ENCODE assay signal across 1 cellular context in the genomic region with DNA sequence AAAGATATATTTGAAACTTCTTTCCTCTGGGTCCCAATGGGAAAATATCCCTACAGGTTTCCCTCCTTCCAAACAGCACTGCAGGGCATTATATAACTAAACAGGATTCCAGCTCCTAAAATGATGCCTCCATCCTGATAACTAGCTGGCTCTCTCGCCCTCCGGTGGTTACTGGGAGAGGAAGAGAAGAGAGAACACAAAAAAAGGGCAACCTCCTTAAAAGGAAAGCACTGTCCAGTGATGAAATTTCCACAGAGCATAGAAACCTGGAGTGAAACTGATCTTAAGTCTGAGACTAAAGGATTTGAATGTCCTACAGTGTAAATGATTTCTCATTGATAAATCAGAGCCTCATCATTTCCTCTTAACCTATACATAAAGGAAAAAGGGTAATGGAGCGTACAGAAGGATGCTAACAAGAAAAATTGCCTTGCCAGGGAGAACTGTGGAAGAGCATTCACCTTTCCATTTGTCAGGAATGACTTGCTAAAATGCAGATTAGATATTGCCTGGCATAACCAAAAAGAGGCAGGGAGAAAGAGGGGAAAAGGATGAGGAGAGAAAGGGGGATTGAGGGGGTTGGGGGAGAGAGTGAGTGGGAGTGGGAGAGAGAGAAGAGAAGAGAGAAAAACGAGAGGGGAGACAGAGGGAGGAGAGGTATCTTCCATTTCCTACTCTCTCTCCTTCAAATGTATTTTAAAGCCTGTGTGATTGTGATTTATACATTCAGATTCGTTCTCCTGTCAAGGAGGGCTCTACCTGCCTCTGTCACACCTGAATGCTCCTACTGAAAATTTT.
A peak's percentile ranks its signal among the peaks of the same experiment; 100 is the strongest.
TF ChIP-seq lines count a peak whose summit lies in the region.

No MANE protein-coding gene starts in this region.

TF ChIP-seq in GM12878, 131 proteins besides CTCF, POLR2A, EP300 and RAD21 (continued from another document):
- TF ChIP-seq SMC3 (IDR thresholded peaks at IDR 0.05; ENCODE audit: borderline replicate concordance, low read length), result peak; percentile 40; the same call in 1 of the 2 replicates
